31 cellular contexts compared by ENCODE assay signal in the genomic region with DNA sequence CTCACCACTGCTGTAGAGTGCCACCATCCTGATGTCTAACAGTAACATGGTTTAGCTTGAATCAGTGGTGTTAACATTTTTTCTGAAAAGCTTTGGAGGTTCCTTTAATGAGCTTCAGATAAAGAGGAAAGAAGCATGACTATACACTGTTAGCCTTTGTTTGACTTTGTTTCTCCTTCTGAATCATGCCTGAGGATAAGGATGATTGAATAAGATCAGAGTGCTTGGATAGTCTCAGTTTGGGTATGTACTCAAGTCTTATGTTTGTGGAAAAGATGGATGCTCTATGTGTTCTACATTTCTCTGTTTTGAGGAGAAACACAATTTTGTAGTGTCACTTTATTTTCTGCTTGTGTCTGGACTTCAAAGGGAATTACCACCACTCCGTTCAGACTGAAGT. TPM values are rescaled to one million over a fixed set of nuclear protein-coding genes. Genes with fewer than 3 reads are reported as not detected.
DNase-seq lines count a peak whose midpoint lies in the region; ATAC-seq, FAIRE-seq and TF ChIP-seq lines count a peak whose summit lies in the region.
"Had no signal": no experiment of that assay in that cellular context is flagged by ENCODE, and none has a peak within 500 bp of the region (broad histone marks: within the 10 kb centered on the region; RNA-seq: fewer than 3 reads in every experiment).

No MANE protein-coding gene starts in this region.

- TF ChIP-seq CTCF in PC-3 (conservative IDR thresholded peaks at IDR 0.05; ENCODE audit: low read depth, low read length) (no peak), endothelial cell of umbilical vein (IDR thresholded peaks at IDR 0.05; ENCODE audit: extremely low read depth in 1 of 2, insufficient read depth in 1 of 2, low read depth in 1 of 2, low read length in 2 of 2) (no peak), prostate gland (IDR thresholded peaks at IDR 0.05) (no peak)

- H2AFZ ChIP-seq in PC-3 (ENCODE audit: low read length) (no peak overlapping the region), endothelial cell of umbilical vein (ENCODE audit: low read depth, low read length) (no peak overlapping the region)

- peak; percentile 63; the same call in 1 of the 2 replicates for ATAC-seq in PC-3
- ATAC-seq: activated CD8-positive, alpha-beta memory T cell treated with anti-CD3 and anti-CD28 coated beads, Interleukin-2, amount 10 ng/mL, durations not matched to agents 7 days and 5 days; activated T-cell treated with anti-CD3 and anti-CD28 coated beads, Interleukin-2, amount 50 U/mL, for 4 hours; esophagus mucosa; natural killer cell treated with Interleukin-12 subunit alpha and Interleukin-12 subunit beta and Interleukin-15 and Interleukin-18, amount 100 ng/mL, for 72 hours; stimulated activated memory B cell treated with anti-CD40 and anti-IgM and Interleukin-4, amounts not matched to agents 10 μg/mL and 1 μg/mL and 100 μg/mL, for 72 hours; T-cell; upper lobe of right lung; WTC11 had no signal

- H3K9ac ChIP-seq in PC-3 (ENCODE audit: low read length): no peak overlapping the region
- H3K9ac ChIP-seq in endothelial cell of umbilical vein (replicated peaks; ENCODE audit: extremely low read depth, insufficient read depth, low read length): no peak overlapping the region

- H4K20me1 ChIP-seq in PC-3 (ENCODE audit: low read length): no peaks in the 10 kb centered on the region
- H4K20me1 ChIP-seq in endothelial cell of umbilical vein (replicated peaks; ENCODE audit: control insufficient read depth, extremely low read depth, insufficient read depth, low read length): no peaks in the 10 kb centered on the region

- intact Hi-C loops in PC-3 (cut with micrococcal nuclease) (no loop called here), endothelial cell of umbilical vein (cut with micrococcal nuclease) (no loop called here), prostate gland (cut with DNase I) (no loop called here)

- CTCF ChIA-PET in PC-3 (lab: Charles Lee) (no interaction called here), endothelial cell of umbilical vein (lab: Charles Lee) (interaction anchor here (2.5 kb wide), 1 partner anchor 12 kb away, joined by 11 read pairs; no protein-coding TSS in a partner anchor)

- H3K4me2 ChIP-seq in PC-3 (ENCODE audit: low read length) (no peak overlapping the region), endothelial cell of umbilical vein (ENCODE audit: insufficient read depth, low read length) (no peak overlapping the region)

- no peaks in the 10 kb centered on the region for H3K27me3 ChIP-seq in PC-3 (ENCODE audit: low read length)
- no peaks in the 10 kb centered on the region for H3K27me3 ChIP-seq in endothelial cell of umbilical vein (ENCODE audit: control insufficient read depth in 2 of 2, insufficient read depth in 2 of 2, low read length in 2 of 2)
- H3K27me3 ChIP-seq in prostate gland (replicated peaks; ENCODE audit: insufficient read depth): no peaks in the 10 kb centered on the region
- H3K27me3 ChIP-seq: SJSA1, upper lobe of right lung had no signal

- H3K4me1 ChIP-seq in PC-3 (ENCODE audit: insufficient read depth, low read length) (peaks cover 9% of the 10 kb centered on the region; the same call in 1 of the 2 replicates), endothelial cell of umbilical vein (ENCODE audit: control insufficient read depth, extremely low read depth, insufficient read depth, low read length) (no peaks in the 10 kb centered on the region), prostate gland (replicated peaks) (no peaks in the 10 kb centered on the region)
- H3K4me1 ChIP-seq: SJSA1, upper lobe of right lung had no signal

- peak; percentile 78 for FAIRE-seq in GM12891 (lab: Jason Lieb, UNC)
- FAIRE-seq in endothelial cell of umbilical vein (lab: Jason Lieb, UNC): no peak

- H3K27ac ChIP-seq in PC-3 (ENCODE audit: low read length) (peak overlapping the region; percentile 33), endothelial cell of umbilical vein (ENCODE audit: insufficient read depth, low read depth, low read length) (no peak overlapping the region), prostate gland (no peak overlapping the region)
- H3K27ac ChIP-seq: C4-2B, SJSA1, upper lobe of right lung had no signal

- no peaks in the 10 kb centered on the region for H3K9me3 ChIP-seq in PC-3 (ENCODE audit: low read length)
- H3K9me3 ChIP-seq in endothelial cell of umbilical vein (replicated peaks; ENCODE audit: control insufficient read depth, insufficient read depth, low read length): no peaks in the 10 kb centered on the region
- no peaks in the 10 kb centered on the region for H3K9me3 ChIP-seq in prostate gland
- H3K9me3 ChIP-seq: SJSA1, upper lobe of right lung had no signal

- BruUV-seq in PC-3 (replicated peaks; lab: Mats Ljungman, UMichigan): no TSS peak
- no TSS peak for BruUV-seq in endothelial cell of umbilical vein (replicated peaks; lab: Mats Ljungman, UMichigan)

- dilution Hi-C loops in endothelial cell of umbilical vein (cut with MboI; ENCODE audit: extremely low pct_ligation_motif_present, low sequenced_read_pairs): no loop called here

- H3K4me3 ChIP-seq in PC-3 (ENCODE audit: low read length) (no peak overlapping the region), endothelial cell of umbilical vein (replicated peaks in 1 of 3; ENCODE audit: insufficient read depth in 1 of 3, low read depth in 1 of 3, low read length in 3 of 3) (no peak overlapping the region), prostate gland (no peak overlapping the region)
- H3K4me3 ChIP-seq: SJSA1, upper lobe of right lung had no signal

- DNase-seq in GM12891 (ENCODE audit: insufficient read length, low spot score) (no peak), PC-3 (peak; percentile 20), endothelial cell of umbilical vein (ENCODE audit: low read depth, low spot score) (no peak), renal cortical epithelial cell (ENCODE audit: low read depth) (peak; percentile 63), globus pallidus (ENCODE audit: low spot score) (no peak), prostate gland (ENCODE audit: low spot score) (no peak), NCI-H82 treated with DMSO at 0.1 percent for 48 hours (lab: John Stamatoyannopoulos, UW; ENCODE audit: unreplicated experiment) (no peak)
- DNase-seq: activated CD8-positive, alpha-beta memory T cell treated with anti-CD3 and anti-CD28 coated beads, Interleukin-2, amount 10 ng/mL, durations not matched to agents 7 days and 5 days; activated gamma-delta T cell treated with Interleukin-2 at 50 U/mL for 16 hours; activated T-cell treated with anti-CD3 and anti-CD28 coated beads, Interleukin-2, amount 50 U/mL, for 4 hours; Calu3; central memory CD4-positive, alpha-beta T cell; DMS79 treated with DMSO at 0.1 percent for 48 hours; foreskin fibroblast; HCEC 1CT; head of caudate nucleus; islet precursor cell; NCI-H1048; NCI-H187; NCI-H2171; NCI-H510A; RPMI8226; substantia nigra; T-cell; upper lobe of right lung had no signal

- POLR2A ChIA-PET in PC-3 (lab: Charles Lee; ENCODE audit: unreplicated experiment): interaction anchor here (0.8 kb wide), 1 partner anchor 23 kb away, joined by 3 read pairs; no protein-coding TSS in a partner anchor
- POLR2A ChIA-PET in endothelial cell of umbilical vein (lab: Charles Lee): no interaction called here

- 53% methylated on average over 1 of the region's 1 CpG for WGBS in prostate gland

- H3F3A ChIP-seq in PC-3 (ENCODE audit: low read length, unreplicated experiment): no peaks in the 10 kb centered on the region

- no peaks in the 10 kb centered on the region for H3K9me1 ChIP-seq in endothelial cell of umbilical vein (replicated peaks; ENCODE audit: control insufficient read depth, extremely low read depth, insufficient read depth, low read length)

- H3K9me2 ChIP-seq in PC-3 (replicated peaks; ENCODE audit: low read length): no peaks in the 10 kb centered on the region

- peaks cover 75% of the 10 kb centered on the region for H3K36me3 ChIP-seq in PC-3 (ENCODE audit: low read depth, low read length)
- H3K36me3 ChIP-seq in endothelial cell of umbilical vein (ENCODE audit: control insufficient read depth in 2 of 2, extremely low read depth in 1 of 2, insufficient read depth in 2 of 2, low read length in 2 of 2): peaks cover 4 to 11% of the 10 kb centered on the region in 2 experiments
- H3K36me3 ChIP-seq in prostate gland: no peaks in the 10 kb centered on the region

- H3K79me2 ChIP-seq in PC-3 (ENCODE audit: low read length) (0 out of 2 replicates have a peak, but pooled peaks cover 3% of the 10 kb centered on the region), endothelial cell of umbilical vein (ENCODE audit: control insufficient read depth, insufficient read depth, low read length) (peaks cover 1% of the 10 kb centered on the region)

- no peak for TF ChIP-seq POLR2A in GM12891 (IDR thresholded peaks at IDR 0.05; ENCODE audit: low read depth, low read length)
- no peak for TF ChIP-seq POLR2A in endothelial cell of umbilical vein (IDR thresholded peaks at IDR 0.05; ENCODE audit: low read depth, low read length)
- no peak for TF ChIP-seq POLR2A in prostate gland (IDR thresholded peaks at IDR 0.05)

TF ChIP-seq in GM12891, 5 proteins besides CTCF, POLR2A, EP300 and RAD21:
- TF ChIP-seq PAX5 (IDR thresholded peaks at IDR 0.05; ENCODE audit: insufficient read depth, low read length, severe bottlenecking): no peak
- no peak for TF ChIP-seq TAF1 (IDR thresholded peaks at IDR 0.05; ENCODE audit: low read depth, low read length)
- TF ChIP-seq SPI1 (IDR thresholded peaks at IDR 0.05; ENCODE audit: low read depth, low read length): no peak
- TF ChIP-seq POU2F2 (IDR thresholded peaks at IDR 0.05; ENCODE audit: low read depth, low read length): no peak
- no peak for TF ChIP-seq POLR2AphosphoS5 (IDR thresholded peaks at IDR 0.05; ENCODE audit: low read depth, low read length)

TF ChIP-seq in endothelial cell of umbilical vein, 7 proteins besides CTCF, POLR2A, EP300 and RAD21:
- no peak for TF ChIP-seq POLR2AphosphoS5 (IDR thresholded peaks at IDR 0.05; ENCODE audit: insufficient read depth, low read depth, low read length)
- TF ChIP-seq FOS (IDR thresholded peaks at IDR 0.05; ENCODE audit: borderline replicate concordance, insufficient read depth, low read length): peak; percentile 45

RNA-seq across cellular contexts. Expression of a gene that starts 42.0 kb away (rescaled TPM):
- polyA plus RNA-seq in GM12891 (2012; ENCODE audit: low read depth, missing spikeins): 35.0 TPM
- total RNA-seq in PC-3 (2014; rRNA removed) (43.5 and 46.0 TPM in 2 replicates), endothelial cell of umbilical vein (40.0 and 47.4 TPM in 2 replicates), renal cortical epithelial cell (85.6 and 101 TPM in 2 replicates), prostate gland (10 to 100 TPM; 39.0 to 60.3 TPM)
- 18.1 and 23.3 TPM in 2 replicates for polyA plus RNA-seq in endothelial cell of umbilical vein
- polyA plus RNA-seq in endothelial cell of umbilical vein (2011; cell fraction: cytosol; rRNA removed): 14.3 and 14.9 TPM in 2 replicates
- polyA plus RNA-seq in endothelial cell of umbilical vein (2011; cell fraction: nucleus; rRNA removed): 51.8 and 70.6 TPM in 2 replicates
- 19.0 and 22.3 TPM in 2 replicates for polyA plus RNA-seq in endothelial cell of umbilical vein (2012)
- 76.1 and 85.2 TPM in 2 replicates for polyA minus RNA-seq in endothelial cell of umbilical vein
- polyA minus RNA-seq in endothelial cell of umbilical vein (2011; cell fraction: cytosol; rRNA and poly(A)+ RNA removed): 9.9 TPM
- polyA minus RNA-seq in endothelial cell of umbilical vein (2011; cell fraction: nucleus; rRNA and poly(A)+ RNA removed): 90.7 and 119 TPM in 2 replicates

Comparison
In these comparisons a context has a peak if more than half of its experiments do, and no peak if none do; other contexts are left out.
1. DNase-seq: peak in PC-3 (single experiment) and renal cortical epithelial cell (single experiment); none in GM12891 (single experiment), endothelial cell of umbilical vein (single experiment), globus pallidus (single experiment), prostate gland (single experiment) and NCI-H82 treated with DMSO at 0.1 percent for 48 hours (single experiment).